In the genomic region with DNA sequence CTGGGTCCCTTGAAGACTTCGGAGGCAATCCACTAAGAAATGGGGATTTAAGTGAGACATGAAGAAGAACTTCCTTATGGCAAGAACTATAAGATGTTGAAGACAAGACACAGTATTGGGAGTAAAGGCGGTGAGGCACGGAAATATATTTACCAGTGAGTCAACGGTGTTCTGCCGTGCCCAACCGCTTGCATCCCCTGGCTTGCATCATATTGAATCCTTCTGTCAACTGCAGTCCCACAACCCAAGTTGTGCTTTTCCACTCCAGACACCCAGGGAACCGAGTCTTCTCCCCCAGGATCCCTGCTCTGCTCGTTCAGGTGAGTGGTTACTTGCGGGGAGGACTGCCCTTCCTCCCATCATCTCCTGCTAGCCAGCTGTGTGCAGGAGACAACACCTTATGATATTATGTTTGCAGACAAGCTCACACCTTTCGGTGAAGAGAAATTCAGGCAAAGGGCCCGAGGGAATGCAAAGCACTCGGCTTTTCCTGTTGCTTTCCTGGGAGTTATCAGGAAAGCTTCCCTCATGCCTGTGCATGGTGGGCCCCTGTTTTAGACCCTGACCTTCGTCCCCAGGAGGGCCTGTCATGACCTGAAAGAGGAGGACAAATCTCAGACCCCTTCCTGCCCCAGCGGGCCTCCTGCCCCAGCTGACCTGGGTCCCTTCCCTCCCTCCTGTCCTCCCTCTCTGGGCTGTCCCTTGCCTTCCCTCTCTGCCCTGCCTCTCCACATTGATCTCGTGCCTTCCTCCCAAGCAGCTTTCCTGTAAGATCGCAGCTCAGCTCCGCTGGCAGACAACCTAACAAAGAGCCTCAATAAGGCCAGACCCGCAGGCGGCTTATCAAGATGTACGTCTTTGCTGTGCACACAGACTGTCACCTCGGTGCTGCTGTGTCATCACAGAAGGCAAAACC, we compare ENCODE assay signal across 1 cellular context.
TF ChIP-seq lines count a peak whose summit lies in the region.

No MANE protein-coding gene starts in this region.

TF ChIP-seq in HepG2, 621 proteins besides CTCF, POLR2A, EP300 and RAD21 (continued from another document and continues in another):
- TF ChIP-seq, protein P1, sequence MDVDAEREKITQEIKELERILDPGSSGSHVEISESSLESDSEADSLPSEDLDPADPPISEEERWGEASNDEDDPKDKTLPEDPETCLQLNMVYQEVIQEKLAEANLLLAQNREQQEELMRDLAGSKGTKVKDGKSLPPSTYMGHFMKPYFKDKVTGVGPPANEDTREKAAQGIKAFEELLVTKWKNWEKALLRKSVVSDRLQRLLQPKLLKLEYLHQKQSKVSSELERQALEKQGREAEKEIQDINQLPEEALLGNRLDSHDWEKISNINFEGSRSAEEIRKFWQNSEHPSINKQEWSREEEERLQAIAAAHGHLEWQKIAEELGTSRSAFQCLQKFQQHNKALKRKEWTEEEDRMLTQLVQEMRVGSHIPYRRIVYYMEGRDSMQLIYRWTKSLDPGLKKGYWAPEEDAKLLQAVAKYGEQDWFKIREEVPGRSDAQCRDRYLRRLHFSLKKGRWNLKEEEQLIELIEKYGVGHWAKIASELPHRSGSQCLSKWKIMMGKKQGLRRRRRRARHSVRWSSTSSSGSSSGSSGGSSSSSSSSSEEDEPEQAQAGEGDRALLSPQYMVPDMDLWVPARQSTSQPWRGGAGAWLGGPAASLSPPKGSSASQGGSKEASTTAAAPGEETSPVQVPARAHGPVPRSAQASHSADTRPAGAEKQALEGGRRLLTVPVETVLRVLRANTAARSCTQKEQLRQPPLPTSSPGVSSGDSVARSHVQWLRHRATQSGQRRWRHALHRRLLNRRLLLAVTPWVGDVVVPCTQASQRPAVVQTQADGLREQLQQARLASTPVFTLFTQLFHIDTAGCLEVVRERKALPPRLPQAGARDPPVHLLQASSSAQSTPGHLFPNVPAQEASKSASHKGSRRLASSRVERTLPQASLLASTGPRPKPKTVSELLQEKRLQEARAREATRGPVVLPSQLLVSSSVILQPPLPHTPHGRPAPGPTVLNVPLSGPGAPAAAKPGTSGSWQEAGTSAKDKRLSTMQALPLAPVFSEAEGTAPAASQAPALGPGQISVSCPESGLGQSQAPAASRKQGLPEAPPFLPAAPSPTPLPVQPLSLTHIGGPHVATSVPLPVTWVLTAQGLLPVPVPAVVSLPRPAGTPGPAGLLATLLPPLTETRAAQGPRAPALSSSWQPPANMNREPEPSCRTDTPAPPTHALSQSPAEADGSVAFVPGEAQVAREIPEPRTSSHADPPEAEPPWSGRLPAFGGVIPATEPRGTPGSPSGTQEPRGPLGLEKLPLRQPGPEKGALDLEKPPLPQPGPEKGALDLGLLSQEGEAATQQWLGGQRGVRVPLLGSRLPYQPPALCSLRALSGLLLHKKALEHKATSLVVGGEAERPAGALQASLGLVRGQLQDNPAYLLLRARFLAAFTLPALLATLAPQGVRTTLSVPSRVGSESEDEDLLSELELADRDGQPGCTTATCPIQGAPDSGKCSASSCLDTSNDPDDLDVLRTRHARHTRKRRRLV (CRISPR knock-in tag; IDR thresholded peaks at IDR 0.05) = no peak
- TF ChIP-seq, protein P2, sequence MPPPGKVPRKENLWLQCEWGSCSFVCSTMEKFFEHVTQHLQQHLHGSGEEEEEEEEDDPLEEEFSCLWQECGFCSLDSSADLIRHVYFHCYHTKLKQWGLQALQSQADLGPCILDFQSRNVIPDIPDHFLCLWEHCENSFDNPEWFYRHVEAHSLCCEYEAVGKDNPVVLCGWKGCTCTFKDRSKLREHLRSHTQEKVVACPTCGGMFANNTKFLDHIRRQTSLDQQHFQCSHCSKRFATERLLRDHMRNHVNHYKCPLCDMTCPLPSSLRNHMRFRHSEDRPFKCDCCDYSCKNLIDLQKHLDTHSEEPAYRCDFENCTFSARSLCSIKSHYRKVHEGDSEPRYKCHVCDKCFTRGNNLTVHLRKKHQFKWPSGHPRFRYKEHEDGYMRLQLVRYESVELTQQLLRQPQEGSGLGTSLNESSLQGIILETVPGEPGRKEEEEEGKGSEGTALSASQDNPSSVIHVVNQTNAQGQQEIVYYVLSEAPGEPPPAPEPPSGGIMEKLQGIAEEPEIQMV (CRISPR knock-in tag; IDR thresholded peaks at IDR 0.05; ENCODE audit: low read depth) = no peak
- TF ChIP-seq ATRX (CRISPR knock-in tag; IDR thresholded peaks at IDR 0.05; ENCODE audit: borderline replicate concordance) (no peak), ZNF772 (CRISPR knock-in tag; IDR thresholded peaks at IDR 0.05) (no peak), ZNF225 (CRISPR knock-in tag; IDR thresholded peaks at IDR 0.05) (no peak), MBD4 (IDR thresholded peaks at IDR 0.05; ENCODE audit: borderline replicate concordance, low read length) (no peak), ZNF674 (CRISPR knock-in tag; IDR thresholded peaks at IDR 0.05; ENCODE audit: low read depth) (no peak), ZNF292 (CRISPR knock-in tag; IDR thresholded peaks at IDR 0.05; ENCODE audit: borderline replicate concordance, low read depth) (0 out of 2 replicates have a peak, but pooled peaks have one; percentile 36), ZBTB20 (CRISPR knock-in tag; IDR thresholded peaks at IDR 0.05; ENCODE audit: borderline replicate concordance, low read depth) (no peak), FOSL1 (CRISPR knock-in tag; IDR thresholded peaks at IDR 0.05; ENCODE audit: borderline replicate concordance) (no peak), ZNF562 (CRISPR knock-in tag; IDR thresholded peaks at IDR 0.05; ENCODE audit: borderline replicate concordance) (no peak), MXD4 (CRISPR knock-in tag; IDR thresholded peaks at IDR 0.05) (no peak), MEIS2 (CRISPR knock-in tag; IDR thresholded peaks at IDR 0.05) (no peak), ZKSCAN5 (CRISPR knock-in tag; IDR thresholded peaks at IDR 0.05) (no peak), HHEX (CRISPR knock-in tag; IDR thresholded peaks at IDR 0.05) (no peak)
- TF ChIP-seq, protein P3, sequence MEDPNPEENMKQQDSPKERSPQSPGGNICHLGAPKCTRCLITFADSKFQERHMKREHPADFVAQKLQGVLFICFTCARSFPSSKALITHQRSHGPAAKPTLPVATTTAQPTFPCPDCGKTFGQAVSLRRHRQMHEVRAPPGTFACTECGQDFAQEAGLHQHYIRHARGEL (CRISPR knock-in tag; IDR thresholded peaks at IDR 0.05) = no peak
- TF ChIP-seq, protein P4, sequence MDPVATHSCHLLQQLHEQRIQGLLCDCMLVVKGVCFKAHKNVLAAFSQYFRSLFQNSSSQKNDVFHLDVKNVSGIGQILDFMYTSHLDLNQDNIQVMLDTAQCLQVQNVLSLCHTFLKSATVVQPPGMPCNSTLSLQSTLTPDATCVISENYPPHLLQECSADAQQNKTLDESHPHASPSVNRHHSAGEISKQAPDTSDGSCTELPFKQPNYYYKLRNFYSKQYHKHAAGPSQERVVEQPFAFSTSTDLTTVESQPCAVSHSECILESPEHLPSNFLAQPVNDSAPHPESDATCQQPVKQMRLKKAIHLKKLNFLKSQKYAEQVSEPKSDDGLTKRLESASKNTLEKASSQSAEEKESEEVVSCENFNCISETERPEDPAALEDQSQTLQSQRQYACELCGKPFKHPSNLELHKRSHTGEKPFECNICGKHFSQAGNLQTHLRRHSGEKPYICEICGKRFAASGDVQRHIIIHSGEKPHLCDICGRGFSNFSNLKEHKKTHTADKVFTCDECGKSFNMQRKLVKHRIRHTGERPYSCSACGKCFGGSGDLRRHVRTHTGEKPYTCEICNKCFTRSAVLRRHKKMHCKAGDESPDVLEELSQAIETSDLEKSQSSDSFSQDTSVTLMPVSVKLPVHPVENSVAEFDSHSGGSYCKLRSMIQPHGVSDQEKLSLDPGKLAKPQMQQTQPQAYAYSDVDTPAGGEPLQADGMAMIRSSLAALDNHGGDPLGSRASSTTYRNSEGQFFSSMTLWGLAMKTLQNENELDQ (CRISPR knock-in tag; IDR thresholded peaks at IDR 0.05; ENCODE audit: borderline replicate concordance) = no peak
- TF ChIP-seq, protein P5, sequence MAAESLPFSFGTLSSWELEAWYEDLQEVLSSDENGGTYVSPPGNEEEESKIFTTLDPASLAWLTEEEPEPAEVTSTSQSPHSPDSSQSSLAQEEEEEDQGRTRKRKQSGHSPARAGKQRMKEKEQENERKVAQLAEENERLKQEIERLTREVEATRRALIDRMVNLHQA (CRISPR knock-in tag; IDR thresholded peaks at IDR 0.05) = no peak
- TF ChIP-seq, protein P6, sequence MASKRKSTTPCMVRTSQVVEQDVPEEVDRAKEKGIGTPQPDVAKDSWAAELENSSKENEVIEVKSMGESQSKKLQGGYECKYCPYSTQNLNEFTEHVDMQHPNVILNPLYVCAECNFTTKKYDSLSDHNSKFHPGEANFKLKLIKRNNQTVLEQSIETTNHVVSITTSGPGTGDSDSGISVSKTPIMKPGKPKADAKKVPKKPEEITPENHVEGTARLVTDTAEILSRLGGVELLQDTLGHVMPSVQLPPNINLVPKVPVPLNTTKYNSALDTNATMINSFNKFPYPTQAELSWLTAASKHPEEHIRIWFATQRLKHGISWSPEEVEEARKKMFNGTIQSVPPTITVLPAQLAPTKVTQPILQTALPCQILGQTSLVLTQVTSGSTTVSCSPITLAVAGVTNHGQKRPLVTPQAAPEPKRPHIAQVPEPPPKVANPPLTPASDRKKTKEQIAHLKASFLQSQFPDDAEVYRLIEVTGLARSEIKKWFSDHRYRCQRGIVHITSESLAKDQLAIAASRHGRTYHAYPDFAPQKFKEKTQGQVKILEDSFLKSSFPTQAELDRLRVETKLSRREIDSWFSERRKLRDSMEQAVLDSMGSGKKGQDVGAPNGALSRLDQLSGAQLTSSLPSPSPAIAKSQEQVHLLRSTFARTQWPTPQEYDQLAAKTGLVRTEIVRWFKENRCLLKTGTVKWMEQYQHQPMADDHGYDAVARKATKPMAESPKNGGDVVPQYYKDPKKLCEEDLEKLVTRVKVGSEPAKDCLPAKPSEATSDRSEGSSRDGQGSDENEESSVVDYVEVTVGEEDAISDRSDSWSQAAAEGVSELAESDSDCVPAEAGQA (IDR thresholded peaks at IDR 0.05; ENCODE audit: low read depth) = no peak
- TF ChIP-seq, protein P6 (CRISPR knock-in tag; IDR thresholded peaks at IDR 0.05; ENCODE audit: borderline replicate concordance) = no peak
- TF ChIP-seq, protein P7, sequence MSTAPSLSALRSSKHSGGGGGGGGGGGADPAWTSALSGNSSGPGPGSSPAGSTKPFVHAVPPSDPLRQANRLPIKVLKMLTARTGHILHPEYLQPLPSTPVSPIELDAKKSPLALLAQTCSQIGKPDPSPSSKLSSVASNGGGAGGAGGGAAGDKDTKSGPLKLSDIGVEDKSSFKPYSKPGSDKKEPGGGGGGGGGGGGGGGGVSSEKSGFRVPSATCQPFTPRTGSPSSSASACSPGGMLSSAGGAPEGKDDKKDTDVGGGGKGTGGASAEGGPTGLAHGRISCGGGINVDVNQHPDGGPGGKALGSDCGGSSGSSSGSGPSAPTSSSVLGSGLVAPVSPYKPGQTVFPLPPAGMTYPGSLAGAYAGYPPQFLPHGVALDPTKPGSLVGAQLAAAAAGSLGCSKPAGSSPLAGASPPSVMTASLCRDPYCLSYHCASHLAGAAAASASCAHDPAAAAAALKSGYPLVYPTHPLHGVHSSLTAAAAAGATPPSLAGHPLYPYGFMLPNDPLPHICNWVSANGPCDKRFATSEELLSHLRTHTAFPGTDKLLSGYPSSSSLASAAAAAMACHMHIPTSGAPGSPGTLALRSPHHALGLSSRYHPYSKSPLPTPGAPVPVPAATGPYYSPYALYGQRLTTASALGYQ (CRISPR knock-in tag; IDR thresholded peaks at IDR 0.05) = no peak
- TF ChIP-seq, protein P8, sequence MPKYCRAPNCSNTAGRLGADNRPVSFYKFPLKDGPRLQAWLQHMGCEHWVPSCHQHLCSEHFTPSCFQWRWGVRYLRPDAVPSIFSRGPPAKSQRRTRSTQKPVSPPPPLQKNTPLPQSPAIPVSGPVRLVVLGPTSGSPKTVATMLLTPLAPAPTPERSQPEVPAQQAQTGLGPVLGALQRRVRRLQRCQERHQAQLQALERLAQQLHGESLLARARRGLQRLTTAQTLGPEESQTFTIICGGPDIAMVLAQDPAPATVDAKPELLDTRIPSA (CRISPR knock-in tag; IDR thresholded peaks at IDR 0.05; ENCODE audit: borderline replicate concordance) = no peak
- TF ChIP-seq, protein P9, sequence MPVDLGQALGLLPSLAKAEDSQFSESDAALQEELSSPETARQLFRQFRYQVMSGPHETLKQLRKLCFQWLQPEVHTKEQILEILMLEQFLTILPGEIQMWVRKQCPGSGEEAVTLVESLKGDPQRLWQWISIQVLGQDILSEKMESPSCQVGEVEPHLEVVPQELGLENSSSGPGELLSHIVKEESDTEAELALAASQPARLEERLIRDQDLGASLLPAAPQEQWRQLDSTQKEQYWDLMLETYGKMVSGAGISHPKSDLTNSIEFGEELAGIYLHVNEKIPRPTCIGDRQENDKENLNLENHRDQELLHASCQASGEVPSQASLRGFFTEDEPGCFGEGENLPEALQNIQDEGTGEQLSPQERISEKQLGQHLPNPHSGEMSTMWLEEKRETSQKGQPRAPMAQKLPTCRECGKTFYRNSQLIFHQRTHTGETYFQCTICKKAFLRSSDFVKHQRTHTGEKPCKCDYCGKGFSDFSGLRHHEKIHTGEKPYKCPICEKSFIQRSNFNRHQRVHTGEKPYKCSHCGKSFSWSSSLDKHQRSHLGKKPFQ (CRISPR knock-in tag; IDR thresholded peaks at IDR 0.05; ENCODE audit: insufficient replicate concordance) = no peak
